Comparison of ENCODE assay signal across 39 cellular contexts in genomic region chr1:201589186-201589585, GRCh38.
"Had no signal": no experiment of that assay in that cellular context is flagged by ENCODE, and none has a peak within 500 bp of the region (broad histone marks: within the 10 kb centered on the region; RNA-seq: fewer than 3 reads in every experiment).

No MANE protein-coding gene starts in this region.

- H3K4me1 Mint-ChIP-seq: activated naive CD4-positive, alpha-beta T cell treated with anti-CD3 and anti-CD28 coated beads, Interleukin-2, amount 10 ng/mL, durations not matched to agents 7 days and 5 days; activated naive CD4-positive, alpha-beta T cell treated with anti-CD3 and anti-CD28 coated beads, Interleukin-2, amount 50 U/mL, for 24 hours; activated naive CD8-positive, alpha-beta T cell treated with anti-CD3 and anti-CD28 coated beads for 36 hours; activated naive CD8-positive, alpha-beta T cell treated with anti-CD3 and anti-CD28 coated beads, Interleukin-2, amount 10 ng/mL, durations not matched to agents 7 days and 5 days; activated naive CD8-positive, alpha-beta T cell treated with anti-CD3 and anti-CD28 coated beads, Interleukin-2, amount 50 U/mL, for 24 hours; activated T-helper 17 cell treated with anti-CD3 and anti-CD28 coated beads, Interleukin-2, amount 50 U/mL, for 72 hours; central memory CD8-positive, alpha-beta T cell had no signal

- H3K27ac Mint-ChIP-seq: activated naive CD4-positive, alpha-beta T cell treated with anti-CD3 and anti-CD28 coated beads for 36 hours; activated naive CD4-positive, alpha-beta T cell treated with anti-CD3 and anti-CD28 coated beads, Interleukin-2, amount 10 ng/mL, durations not matched to agents 7 days and 5 days; activated naive CD4-positive, alpha-beta T cell treated with anti-CD3 and anti-CD28 coated beads, Interleukin-2, amount 50 U/mL, for 24 hours; activated naive CD4-positive, alpha-beta T cell treated with anti-CD3 and anti-CD28 coated beads, Interleukin-2, amount 50 U/mL, for 72 hours; activated naive CD8-positive, alpha-beta T cell; activated naive CD8-positive, alpha-beta T cell treated with anti-CD3 and anti-CD28 coated beads for 36 hours; activated naive CD8-positive, alpha-beta T cell treated with anti-CD3 and anti-CD28 coated beads, Interleukin-2, amount 10 ng/mL, durations not matched to agents 7 days and 5 days; activated naive CD8-positive, alpha-beta T cell treated with anti-CD3 and anti-CD28 coated beads, Interleukin-2, amount 50 U/mL, for 24 hours; activated T-cell treated with anti-CD3 and anti-CD28 coated beads, Interleukin-2, amount 50 U/mL, for 24 hours; activated T-cell treated with anti-CD3 and anti-CD28 coated beads, Interleukin-2, amount 50 U/mL, for 72 hours; activated T-helper 1 cell treated with anti-CD3 and anti-CD28 coated beads, Interleukin-12 subunit alpha, Interleukin-12 subunit beta, Interleukin-2, Interleukin-4 antibody, amounts not matched to agents 30 ng/mL and 10 ng/mL and 1 ng/mL, durations not matched to agents 14 hours and 24 hours and 36 hours; activated T-helper 17 cell treated with anti-CD3 and anti-CD28 coated beads, Interleukin-2, amount 50 U/mL, for 72 hours; activated T-helper 2 cell treated with anti-CD3 and anti-CD28 coated beads, Interferon-gamma antibody, Interleukin-2, Interleukin-4, amounts not matched to agents 10 μg/mL and 5 μg/mL and 100 μg/mL, durations not matched to agents 14 hours and 24 hours and 36 hours; brain had no signal

- H3K4me3 Mint-ChIP-seq: activated naive CD4-positive, alpha-beta T cell treated with anti-CD3 and anti-CD28 coated beads for 36 hours; activated naive CD4-positive, alpha-beta T cell treated with anti-CD3 and anti-CD28 coated beads, Interleukin-2, amount 10 ng/mL, durations not matched to agents 7 days and 5 days; activated naive CD4-positive, alpha-beta T cell treated with anti-CD3 and anti-CD28 coated beads, Interleukin-2, amount 50 U/mL, for 24 hours; activated naive CD8-positive, alpha-beta T cell; activated naive CD8-positive, alpha-beta T cell treated with anti-CD3 and anti-CD28 coated beads for 36 hours; activated naive CD8-positive, alpha-beta T cell treated with anti-CD3 and anti-CD28 coated beads, Interleukin-2, amount 10 ng/mL, durations not matched to agents 7 days and 5 days; activated naive CD8-positive, alpha-beta T cell treated with anti-CD3 and anti-CD28 coated beads, Interleukin-2, amount 50 U/mL, for 24 hours; activated T-cell treated with anti-CD3 and anti-CD28 coated beads, Interleukin-2, amount 50 U/mL, for 24 hours; activated T-cell treated with anti-CD3 and anti-CD28 coated beads, Interleukin-2, amount 50 U/mL, for 4 hours; activated T-cell treated with anti-CD3 and anti-CD28 coated beads, Interleukin-2, amount 50 U/mL, for 72 hours; activated T-helper 1 cell treated with anti-CD3 and anti-CD28 coated beads, Interleukin-12 subunit alpha, Interleukin-12 subunit beta, Interleukin-2, Interleukin-4 antibody, amounts not matched to agents 30 ng/mL and 10 ng/mL and 1 ng/mL, durations not matched to agents 14 hours and 24 hours and 36 hours; activated T-helper 17 cell treated with anti-CD3 and anti-CD28 coated beads, Interleukin-2, amount 50 U/mL, for 72 hours; brain; central memory CD8-positive, alpha-beta T cell had no signal

- H3K9me3 Mint-ChIP-seq: activated naive CD4-positive, alpha-beta T cell treated with anti-CD3 and anti-CD28 coated beads for 36 hours; activated naive CD4-positive, alpha-beta T cell treated with anti-CD3 and anti-CD28 coated beads, Interleukin-2, amount 10 ng/mL, durations not matched to agents 7 days and 5 days; activated naive CD4-positive, alpha-beta T cell treated with anti-CD3 and anti-CD28 coated beads, Interleukin-2, amount 50 U/mL, for 24 hours; activated naive CD4-positive, alpha-beta T cell treated with anti-CD3 and anti-CD28 coated beads, Interleukin-2, amount 50 U/mL, for 72 hours; activated naive CD8-positive, alpha-beta T cell treated with anti-CD3 and anti-CD28 coated beads for 36 hours; activated naive CD8-positive, alpha-beta T cell treated with anti-CD3 and anti-CD28 coated beads, Interleukin-2, amount 10 ng/mL, durations not matched to agents 7 days and 5 days; activated naive CD8-positive, alpha-beta T cell treated with anti-CD3 and anti-CD28 coated beads, Interleukin-2, amount 50 U/mL, for 24 hours; activated T-cell treated with anti-CD3 and anti-CD28 coated beads, Interleukin-2, amount 50 U/mL, for 24 hours; activated T-cell treated with anti-CD3 and anti-CD28 coated beads, Interleukin-2, amount 50 U/mL, for 4 hours; activated T-cell treated with anti-CD3 and anti-CD28 coated beads, Interleukin-2, amount 50 U/mL, for 72 hours; activated T-helper 1 cell treated with anti-CD3 and anti-CD28 coated beads, Interleukin-12 subunit alpha, Interleukin-12 subunit beta, Interleukin-2, Interleukin-4 antibody, amounts not matched to agents 30 ng/mL and 10 ng/mL and 1 ng/mL, durations not matched to agents 14 hours and 24 hours and 36 hours; activated T-helper 17 cell treated with anti-CD3 and anti-CD28 coated beads, Interleukin-2, amount 50 U/mL, for 72 hours; activated T-helper 2 cell treated with anti-CD3 and anti-CD28 coated beads, Interferon-gamma antibody, Interleukin-2, Interleukin-4, amounts not matched to agents 10 μg/mL and 5 μg/mL and 100 μg/mL, durations not matched to agents 14 hours and 24 hours and 36 hours; central memory CD8-positive, alpha-beta T cell had no signal

- H3K27me3 Mint-ChIP-seq: activated naive CD4-positive, alpha-beta T cell treated with anti-CD3 and anti-CD28 coated beads, Interleukin-2, amount 50 U/mL, for 24 hours; activated naive CD8-positive, alpha-beta T cell treated with anti-CD3 and anti-CD28 coated beads, Interleukin-2, amount 50 U/mL, for 24 hours had no signal

- H3K9me3 ChIP-seq: adrenal gland, ascending aorta, body of pancreas, breast epithelium had no signal

- FAIRE-seq: astrocyte, bronchial epithelial cell had no signal

- H3K27ac ChIP-seq: adrenal gland, ascending aorta, body of pancreas, brain microvascular endothelial cell, breast epithelium, cardiac muscle cell had no signal

- DNase-seq: activated effector memory CD4-positive, alpha-beta T cell treated with Interleukin-2 at 50 U/mL for 16 hours; activated gamma-delta T cell; activated gamma-delta T cell treated with Interleukin-2 at 50 U/mL for 16 hours; activated naive CD4-positive, alpha-beta T cell; activated naive CD4-positive, alpha-beta T cell treated with anti-CD3 and anti-CD28 coated beads for 36 hours; activated naive CD4-positive, alpha-beta T cell treated with anti-CD3 and anti-CD28 coated beads, Interleukin-2, amount 10 ng/mL, durations not matched to agents 7 days and 5 days; activated naive CD4-positive, alpha-beta T cell treated with anti-CD3 and anti-CD28 coated beads, Interleukin-2, amount 50 U/mL, for 16 hours; activated naive CD4-positive, alpha-beta T cell treated with Interleukin-2 at 50 U/mL for 16 hours; activated naive CD8-positive, alpha-beta T cell treated with anti-CD3 and anti-CD28 coated beads for 36 hours; activated naive CD8-positive, alpha-beta T cell treated with anti-CD3 and anti-CD28 coated beads, Interleukin-2, amount 10 ng/mL, durations not matched to agents 7 days and 5 days; activated naive CD8-positive, alpha-beta T cell treated with anti-CD3 and anti-CD28 coated beads, Interleukin-2, amount 50 U/mL, for 24 hours; activated T-cell treated with anti-CD3 and anti-CD28 coated beads, Interleukin-2, amount 50 U/mL, for 1 hour; activated T-cell treated with anti-CD3 and anti-CD28 coated beads, Interleukin-2, amount 50 U/mL, for 24 hours; activated T-cell treated with anti-CD3 and anti-CD28 coated beads, Interleukin-2, amount 50 U/mL, for 4 hours; activated T-cell treated with anti-CD3 and anti-CD28 coated beads, Interleukin-2, amount 50 U/mL, for 48 hours; activated T-cell treated with anti-CD3 and anti-CD28 coated beads, Interleukin-2, amount 50 U/mL, for 72 hours; adrenal gland; amniotic stem cell; amygdala; anterior cingulate cortex; aorta; body of pancreas; brain microvascular endothelial cell; caudate nucleus; central memory CD4-positive, alpha-beta T cell; cerebellar nuclear complex had no signal

- H3K36me3 Mint-ChIP-seq: activated naive CD4-positive, alpha-beta T cell treated with anti-CD3 and anti-CD28 coated beads, Interleukin-2, amount 10 ng/mL, durations not matched to agents 7 days and 5 days; activated naive CD4-positive, alpha-beta T cell treated with anti-CD3 and anti-CD28 coated beads, Interleukin-2, amount 50 U/mL, for 24 hours; activated naive CD4-positive, alpha-beta T cell treated with anti-CD3 and anti-CD28 coated beads, Interleukin-2, amount 50 U/mL, for 72 hours; activated naive CD8-positive, alpha-beta T cell; activated naive CD8-positive, alpha-beta T cell treated with anti-CD3 and anti-CD28 coated beads for 36 hours; activated naive CD8-positive, alpha-beta T cell treated with anti-CD3 and anti-CD28 coated beads, Interleukin-2, amount 10 ng/mL, durations not matched to agents 7 days and 5 days; brain had no signal

- H3K4me1 ChIP-seq: body of pancreas had no signal

- H3K36me3 ChIP-seq: adrenal gland, breast epithelium, cardiac muscle cell had no signal

- H3K4me3 ChIP-seq: adrenal gland, ascending aorta, body of pancreas, breast epithelium, cardiac muscle cell had no signal

- H3K27me3 ChIP-seq: adrenal gland, ascending aorta, body of pancreas, brain microvascular endothelial cell, breast epithelium, cardiac muscle cell had no signal

- ATAC-seq: activated naive CD4-positive, alpha-beta T cell treated with anti-CD3 and anti-CD28 coated beads, Interleukin-2, amount 50 U/mL, for 72 hours; activated naive CD8-positive, alpha-beta T cell treated with anti-CD3 and anti-CD28 coated beads, Interleukin-2, amount 50 U/mL, for 24 hours; activated T-cell treated with anti-CD3 and anti-CD28 coated beads, Interleukin-2, amount 50 U/mL, for 4 hours; activated T-cell treated with anti-CD3 and anti-CD28 coated beads, Interleukin-2, amount 50 U/mL, for 72 hours; activated T-helper 17 cell treated with anti-CD3 and anti-CD28 coated beads, Interleukin-2, amount 50 U/mL, for 72 hours; body of pancreas had no signal
